Comparison of ENCODE assay signal across 1 cellular context in the genomic region with DNA sequence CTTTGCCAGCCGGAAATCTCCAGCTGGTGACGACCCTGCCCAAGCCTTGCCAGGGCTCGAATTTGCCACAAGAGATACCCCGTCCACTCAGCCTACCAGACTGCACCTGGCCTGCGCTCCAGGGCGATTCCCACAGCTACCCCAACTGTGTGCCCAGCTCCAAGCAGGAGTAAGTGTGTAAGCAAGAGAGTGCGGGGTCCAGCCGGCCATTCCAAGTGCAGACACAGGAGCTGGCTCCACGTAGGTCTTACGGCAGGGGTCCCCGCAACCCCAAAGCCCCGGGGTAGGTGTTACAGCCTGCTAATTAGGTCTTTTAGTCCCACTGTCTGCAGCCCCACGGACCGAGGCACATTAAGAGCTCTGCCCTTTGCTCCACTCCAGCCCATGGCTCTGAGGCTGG.
TF ChIP-seq lines count a peak whose summit lies in the region.

No MANE protein-coding gene starts in this region.

TF ChIP-seq in GM23338, 12 proteins besides CTCF, POLR2A, EP300 and RAD21 (continued from another document):
- TF ChIP-seq ZNF114 (CRISPR knock-in tag; IDR thresholded peaks at IDR 0.05) (no peak), POLR2AphosphoS5 (IDR thresholded peaks at IDR 0.05; ENCODE audit: low read depth) (no peak)
TF ChIP-seq in GM23338: peak in this region for 0.
